ENCODE assay signal across 8 cellular contexts in the genomic region with DNA sequence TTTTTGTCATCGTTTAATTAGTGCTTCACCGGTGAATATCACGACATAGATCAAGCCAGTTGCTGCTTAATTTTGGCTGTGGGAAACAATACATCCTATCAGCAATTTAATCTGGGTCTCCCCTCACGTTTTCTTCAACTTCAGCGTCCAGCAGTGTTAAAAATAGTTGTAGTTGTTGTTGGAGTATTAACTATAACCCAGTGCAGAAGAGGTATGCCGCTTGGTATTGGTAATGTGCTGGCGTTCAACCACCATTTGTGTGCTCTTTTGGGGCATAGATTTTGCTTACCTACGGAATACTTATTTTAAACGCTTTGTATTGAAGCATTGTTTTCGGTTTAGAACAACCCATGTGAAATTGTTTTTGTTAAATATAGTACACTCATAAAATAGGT. TPM values are rescaled to one million over a fixed set of nuclear protein-coding genes. Genes with fewer than 3 reads are reported as not detected.
DNase-seq lines count a peak whose midpoint lies in the region; ATAC-seq and TF ChIP-seq lines count a peak whose summit lies in the region.

No MANE protein-coding gene starts in this region.

- TF ChIP-seq CTCF in fibroblast of mammary gland (conservative IDR thresholded peaks at IDR 0.05; ENCODE audit: control insufficient read depth, insufficient read depth, low read depth, low read length) (no peak), prostate gland (IDR thresholded peaks at IDR 0.05) (no peak)

- TF ChIP-seq POLR2A in prostate gland (IDR thresholded peaks at IDR 0.05), result no peak

- H3K4me1 ChIP-seq in SJSA1 (replicated peaks), result peaks cover 4% of the 10 kb centered on the region; the same call in 1 of the 2 replicates
- no peaks in the 10 kb centered on the region for H3K4me1 ChIP-seq in prostate gland (replicated peaks)

- no peak for ATAC-seq in GM21390 (IDR thresholded peaks at IDR 0.05; ENCODE audit: unreplicated experiment)

- DNase-seq in NCI-H2171 treated with DMSO at 0.1 percent for 48 hours (lab: John Stamatoyannopoulos, UW), result peak; percentile 60
- no peak for DNase-seq in NCI-H2171 (lab: John Stamatoyannopoulos, UW)
- peak in 1 of 2 experiments; percentile 16 for DNase-seq in SJSA1 (ENCODE audit: low read depth in 1 of 2, low spot score in 2 of 2)
- DNase-seq in fibroblast of mammary gland (ENCODE audit: low read depth), result peak; percentile 20
- DNase-seq in prostate gland (ENCODE audit: low spot score), result peak; percentile 25
- no peak for DNase-seq in dedifferentiated amniotic fluid mesenchymal stem cell (ENCODE audit: extremely low spot score)
- no peak for DNase-seq in NCI-H1694 (lab: John Stamatoyannopoulos, UW)

- H3K27me3 ChIP-seq in SJSA1 (replicated peaks) (no peaks in the 10 kb centered on the region), prostate gland (replicated peaks; ENCODE audit: insufficient read depth) (no peaks in the 10 kb centered on the region)

- H3K4me3 ChIP-seq in SJSA1, result peak overlapping the region; percentile 58
- H3K4me3 ChIP-seq in fibroblast of mammary gland (ENCODE audit: control insufficient read depth, low read depth, low read length), result peak overlapping the region; percentile 81
- peak overlapping the region; percentile 48 to 79 for H3K4me3 ChIP-seq in prostate gland

- H3K36me3 ChIP-seq in SJSA1 (no peaks in the 10 kb centered on the region), prostate gland (no peaks in the 10 kb centered on the region)

- WGBS in prostate gland, result 0% methylated on average over 10 of the region's 10 CpGs

- intact Hi-C loops in prostate gland (cut with DNase I), result loop anchor here (10.0 kb wide), 2 partner anchors 69 to 901 kb away; no protein-coding TSS in a partner anchor

- H3K9me3 ChIP-seq in SJSA1 (replicated peaks) (no peaks in the 10 kb centered on the region), prostate gland (no peaks in the 10 kb centered on the region)

- H3K27ac ChIP-seq in SJSA1 (no peak overlapping the region), prostate gland (peak overlapping the region; percentile 91 to 99)

RNA-seq across cellular contexts. Expression of a gene that starts 0.8 kb away (rescaled TPM):
- total RNA-seq in SJSA1 (2014; rRNA removed; shearing (Covaris generic)), result 7.5 and 11.0 TPM in 2 replicates
- 10 to 100 TPM; 18.3 to 25.8 TPM for total RNA-seq in prostate gland

Comparison
In these comparisons a context has a peak if more than half of its experiments do, and no peak if none do; other contexts are left out.
1. DNase-seq: peak in NCI-H2171 treated with DMSO at 0.1 percent for 48 hours (single experiment), fibroblast of mammary gland (single experiment) and prostate gland (single experiment); none in NCI-H2171 (single experiment), dedifferentiated amniotic fluid mesenchymal stem cell (single experiment) and NCI-H1694 (single experiment).
2. Peak in every context shown above with its lines, with median percentiles within 50 percentile points of each other: H3K4me3 ChIP-seq.